Comparison of ENCODE assay signal across 15 cellular contexts in genomic region chr5:102823441-102823874, GRCh38.
DNase-seq lines count a peak whose midpoint lies in the region; ATAC-seq and TF ChIP-seq lines count a peak whose summit lies in the region.
"Had no signal": no experiment of that assay in that cellular context is flagged by ENCODE, and none has a peak within 500 bp of the region (broad histone marks: within the 10 kb centered on the region; RNA-seq: fewer than 3 reads in every experiment).

No MANE protein-coding gene starts in this region.

- POLR2A ChIA-PET in HEK293 (lab: Yijun Ruan, JAX), result no interaction called here

- H3K4me3 ChIP-seq in HEK293 (ENCODE audit: low read depth, low read length) (no peak overlapping the region), cardiac fibroblast (replicated peaks in 1 of 2; ENCODE audit: low read depth in 2 of 2, low read length in 2 of 2) (no peak overlapping the region)
- H3K4me3 ChIP-seq: vagina had no signal

- no peaks in the 10 kb centered on the region for H3K36me3 ChIP-seq in HEK293 (ENCODE audit: control insufficient read depth in 2 of 2, insufficient read depth in 1 of 2, low read length in 2 of 2)
- H3K36me3 ChIP-seq: vagina had no signal

- no peaks in the 10 kb centered on the region for H3K9me3 ChIP-seq in HEK293 (ENCODE audit: control insufficient read depth, insufficient read depth, low read depth, low read length)
- H3K9me3 ChIP-seq: vagina had no signal

- DNase-seq in AG09319 (ENCODE audit: extremely low read depth, low read depth) (peak; percentile 36), cardiac fibroblast (ENCODE audit: low read depth in 2 of 2) (peak; percentile 39 to 68), lung microvascular endothelial cell (ENCODE audit: low read depth in 2 of 2) (peak; percentile 21 to 73), SW480 (ENCODE audit: low spot score) (no peak), SK-N-DZ (ENCODE audit: low spot score) (no peak), NCI-H748 treated with DMSO at 0.1 percent for 48 hours (lab: John Stamatoyannopoulos, UW) (no peak)
- DNase-seq: CD4-positive, CD25-positive, alpha-beta regulatory T cell; GOT3; natural killer cell; NCI-H1930; stimulated activated CD4-positive, alpha-beta T cell treated with anti-CD3 and anti-CD28 coated beads, Interleukin-12 subunit alpha, Interleukin-12 subunit beta, amount 100 ng/mL, for 4 hours had no signal

- H3K27ac ChIP-seq in HEK293 (ENCODE audit: extremely low read depth, low read depth, low read length), result no peak overlapping the region
- H3K27ac ChIP-seq: vagina had no signal

- CTCF ChIA-PET in HEK293 (lab: Yijun Ruan, JAX), result interaction anchor here (0.7 kb wide), 1 partner anchor 21 kb away, joined by 3 read pairs; no protein-coding TSS in a partner anchor

- TF ChIP-seq CTCF in AG09319 (IDR thresholded peaks at IDR 0.05; ENCODE audit: low read depth, low read length) (no peak), HEK293 (tag by site-specific recombination; IDR thresholded peaks at IDR 0.05) (no peak), cardiac fibroblast (IDR thresholded peaks at IDR 0.05; ENCODE audit: low read depth, low read length) (no peak)

- H3K4me1 ChIP-seq in HEK293 (ENCODE audit: control insufficient read depth, insufficient read depth, low read length), result peaks cover 3% of the 10 kb centered on the region; the same call in 1 of the 2 replicates

- ATAC-seq in HG03460 (IDR thresholded peaks at IDR 0.05; ENCODE audit: unreplicated experiment), result no peak
- ATAC-seq: natural killer cell, PC-3 had no signal

TF ChIP-seq in HEK293, 187 proteins besides CTCF, POLR2A, EP300 and RAD21:
- TF ChIP-seq SCRT1 (tag by site-specific recombination; IDR thresholded peaks at IDR 0.05; ENCODE audit: borderline replicate concordance), result no peak
- peak; percentile 34; the same call in 1 of the 2 replicates for TF ChIP-seq FEZF1 (tag by site-specific recombination; IDR thresholded peaks at IDR 0.05)
- 0 out of 2 replicates have a peak, but pooled peaks have one; percentile 20 for TF ChIP-seq ZNF843 (tag by site-specific recombination; IDR thresholded peaks at IDR 0.05)
- TF ChIP-seq GLIS1 (tag by site-specific recombination; IDR thresholded peaks at IDR 0.05), result no peak
- TF ChIP-seq IKZF3 (tag by site-specific recombination; IDR thresholded peaks at IDR 0.05), result peak; percentile 28; the same call in 1 of the 2 replicates
- no peak for TF ChIP-seq ZNF248 (tag by site-specific recombination; IDR thresholded peaks at IDR 0.05)
- TF ChIP-seq PRDM1 (tag by site-specific recombination; IDR thresholded peaks at IDR 0.05), result no peak
- TF ChIP-seq YY1 (tag by site-specific recombination; IDR thresholded peaks at IDR 0.05), result no peak
- no peak for TF ChIP-seq ZNF776 (tag by site-specific recombination; IDR thresholded peaks at IDR 0.05; ENCODE audit: borderline replicate concordance)
- no peak for TF ChIP-seq GFI1B (tag by site-specific recombination; IDR thresholded peaks at IDR 0.05)
- peak; percentile 29; the same call in 1 of the 2 replicates for TF ChIP-seq OSR2 (tag by site-specific recombination; IDR thresholded peaks at IDR 0.05)
- TF ChIP-seq PRDM6 (tag by site-specific recombination; IDR thresholded peaks at IDR 0.05), result peak; percentile 67
- TF ChIP-seq KLF16 (tag by site-specific recombination; IDR thresholded peaks at IDR 0.05), result no peak
- no peak for TF ChIP-seq ZFP69B (tag by site-specific recombination; IDR thresholded peaks at IDR 0.05)
- no peak for TF ChIP-seq WT1 (tag by site-specific recombination; IDR thresholded peaks at IDR 0.05)
- no peak for TF ChIP-seq ZBTB7A (tag by site-specific recombination; IDR thresholded peaks at IDR 0.05; ENCODE audit: low read depth)
- no peak for TF ChIP-seq ZNF324 (tag by site-specific recombination; IDR thresholded peaks at IDR 0.05)
- no peak for TF ChIP-seq ZBTB48 (tag by site-specific recombination; IDR thresholded peaks at IDR 0.05)
- TF ChIP-seq HOXD13 (CRISPR knock-in tag; IDR thresholded peaks at IDR 0.05; ENCODE audit: borderline replicate concordance), result no peak
- TF ChIP-seq EGR2 (tag by site-specific recombination; IDR thresholded peaks at IDR 0.05; ENCODE audit: low read depth), result no peak
- TF ChIP-seq ZNF629 (tag by site-specific recombination; IDR thresholded peaks at IDR 0.05), result no peak

Comparison
In these comparisons a context has a peak if more than half of its experiments do, and no peak if none do; other contexts are left out.
1. DNase-seq: peak in AG09319 (single experiment), cardiac fibroblast (2 of 2) and lung microvascular endothelial cell (2 of 2); none in SW480 (single experiment), SK-N-DZ (single experiment) and NCI-H748 treated with DMSO at 0.1 percent for 48 hours (single experiment).